In genomic region chr1:149285645-149286044, GRCh38 we compare ENCODE assay signal across 8 cellular contexts.
DNase-seq lines count a peak whose midpoint lies in the region; ATAC-seq and TF ChIP-seq lines count a peak whose summit lies in the region.
"Not testable (repeated sequence)": the region's sequence is repeated elsewhere in the genome, so short reads cannot be mapped to it uniquely, and the experiment has no call there.

No MANE protein-coding gene starts in this region.

- POLR2A ChIA-PET in Caco-2 (lab: Charles Lee); naive thymus-derived CD8-positive, alpha-beta T cell (lab: Charles Lee): not testable (repeated sequence)

- not testable (repeated sequence) for H3K27me3 Mint-ChIP-seq in Caco-2 (ENCODE audit: insufficient read depth, unreplicated experiment); T-helper 1 cell treated with Interleukin-12 subunit alpha and Interleukin-12 subunit beta and Interleukin-4 antibody, amounts not matched to agents 30 μg/mL and 1 μg/mL, for 36 hours (ENCODE audit: low read depth); naive thymus-derived CD8-positive, alpha-beta T cell

- not testable (repeated sequence) for TF ChIP-seq CTCF in Caco-2 (IDR thresholded peaks at IDR 0.05; ENCODE audit: insufficient read depth in 1 of 2, low read depth in 1 of 2, low read length in 1 of 2, severe bottlenecking in 1 of 2, unreplicated experiment in 1 of 2); body of pancreas (IDR thresholded peaks at IDR 0.05); tibial artery (IDR thresholded peaks at IDR 0.05)

- H3K4me1 ChIP-seq in Caco-2, body of pancreas, tibial artery: not testable (repeated sequence)

- not testable (repeated sequence) for H3K4me1 Mint-ChIP-seq in Caco-2 (ENCODE audit: low read depth, unreplicated experiment); T-helper 1 cell treated with Interleukin-12 subunit alpha and Interleukin-12 subunit beta and Interleukin-4 antibody, amounts not matched to agents 30 μg/mL and 1 μg/mL, for 36 hours (ENCODE audit: low read depth); naive thymus-derived CD8-positive, alpha-beta T cell

- H3K9me3 Mint-ChIP-seq in Caco-2 (ENCODE audit: unreplicated experiment); T-helper 1 cell treated with Interleukin-12 subunit alpha and Interleukin-12 subunit beta and Interleukin-4 antibody, amounts not matched to agents 30 μg/mL and 1 μg/mL, for 36 hours; naive thymus-derived CD8-positive, alpha-beta T cell: not testable (repeated sequence)

- not testable (repeated sequence) for H3K27me3 ChIP-seq in Caco-2 (replicated peaks; ENCODE audit: control insufficient read depth, insufficient read depth, low read length); body of pancreas; tibial artery

- not testable (repeated sequence) for TF ChIP-seq POLR2A in body of pancreas (IDR thresholded peaks at IDR 0.05)

- H3K36me3 ChIP-seq in Caco-2 (ENCODE audit: control insufficient read depth, insufficient read depth, low read length); body of pancreas (replicated peaks in 1 of 2; ENCODE audit: insufficient read depth in 1 of 2, low read depth in 2 of 2); tibial artery: not testable (repeated sequence)

- not testable (repeated sequence) for H3K27ac ChIP-seq in body of pancreas
- H3K27ac ChIP-seq in tibial artery: peak overlapping the region in 1 of 2 donors; percentile 52

- not testable (repeated sequence) for BruUV-seq in Caco-2 (replicated peaks; lab: Mats Ljungman, UMichigan)

- H3K36me3 Mint-ChIP-seq in Caco-2 (ENCODE audit: insufficient read depth, unreplicated experiment); T-helper 1 cell treated with Interleukin-12 subunit alpha and Interleukin-12 subunit beta and Interleukin-4 antibody, amounts not matched to agents 30 μg/mL and 1 μg/mL, for 36 hours (ENCODE audit: low read depth); naive thymus-derived CD8-positive, alpha-beta T cell: not testable (repeated sequence)

- H3K4me3 Mint-ChIP-seq in Caco-2 (ENCODE audit: unreplicated experiment): peak overlapping the region; percentile 79
- H3K4me3 Mint-ChIP-seq in T-helper 1 cell treated with Interleukin-12 subunit alpha and Interleukin-12 subunit beta and Interleukin-4 antibody, amounts not matched to agents 30 μg/mL and 1 μg/mL, for 36 hours: peak overlapping the region; percentile 69
- peak overlapping the region in 8 of 10 donors; percentile 68 to 90 (median 75) for H3K4me3 Mint-ChIP-seq in naive thymus-derived CD8-positive, alpha-beta T cell

- intact Hi-C loops in Caco-2 (cut with micrococcal nuclease; ENCODE audit: unreplicated experiment); body of pancreas (cut with DNase I); head of caudate nucleus (cut with DNase I); tibial artery (cut with DNase I; ENCODE audit: low total_unique reads): not testable (repeated sequence)

- CTCF ChIA-PET in Caco-2 (lab: Charles Lee): not testable (repeated sequence)

- WGBS in body of pancreas, 2 donors: 2% methylated on average over 11 of the region's 39 CpGs; no CpG with 5 or more reads in 1 of the 2 donors

- DNase-seq in Caco-2 (peak; percentile 7 to 29), activated T-cell treated with anti-CD3 and anti-CD28 coated beads for 24 hours (ENCODE audit: low read depth) (peak; percentile 5), body of pancreas (peak; percentile 13 to 48 (median 39)), head of caudate nucleus (peak in 41 of 42 donors; percentile 1 to 86 (median 49)), tibial artery (peak; percentile 24 to 93)
- DNase-seq in naive thymus-derived CD8-positive, alpha-beta T cell: peak in 6 of 10 donors; percentile 5 to 58 (median 32)
- peak; percentile 50 for DNase-seq in stimulated activated CD4-positive, alpha-beta T cell treated with anti-CD3 and anti-CD28 coated beads, Interleukin-15, amount 100 ng/mL, for 24 hours

- not testable (repeated sequence) for H3K27ac Mint-ChIP-seq in Caco-2 (ENCODE audit: unreplicated experiment); T-helper 1 cell treated with Interleukin-12 subunit alpha and Interleukin-12 subunit beta and Interleukin-4 antibody, amounts not matched to agents 30 μg/mL and 1 μg/mL, for 36 hours
- H3K27ac Mint-ChIP-seq in naive thymus-derived CD8-positive, alpha-beta T cell: peak overlapping the region in 1 of 10 donors; percentile 78

- H3K9me3 ChIP-seq in Caco-2, body of pancreas, tibial artery: not testable (repeated sequence)

- ATAC-seq in body of pancreas: peak; percentile 85
- ATAC-seq in naive thymus-derived CD8-positive, alpha-beta T cell: peak; percentile 99

- peak overlapping the region; percentile 21 for H3K4me3 ChIP-seq in Caco-2 (ENCODE audit: low read depth, low read length)
- not testable (repeated sequence) for H3K4me3 ChIP-seq in body of pancreas
- H3K4me3 ChIP-seq in tibial artery: peak overlapping the region; percentile 36 to 38

Comparison
In these comparisons a context has a peak if more than half of its experiments do, and no peak if none do; other contexts are left out.
1. DNase-seq: peak in every context shown above with its lines; median percentile 58 in tibial artery; 50 in stimulated activated CD4-positive, alpha-beta T cell treated with anti-CD3 and anti-CD28 coated beads, Interleukin-15, amount 100 ng/mL, for 24 hours; 49 in head of caudate nucleus; 39 in body of pancreas; 32 in naive thymus-derived CD8-positive, alpha-beta T cell; 18 in Caco-2; 5 in activated T-cell treated with anti-CD3 and anti-CD28 coated beads for 24 hours.